Comparison of ENCODE assay signal across 1 cellular context in the genomic region with DNA sequence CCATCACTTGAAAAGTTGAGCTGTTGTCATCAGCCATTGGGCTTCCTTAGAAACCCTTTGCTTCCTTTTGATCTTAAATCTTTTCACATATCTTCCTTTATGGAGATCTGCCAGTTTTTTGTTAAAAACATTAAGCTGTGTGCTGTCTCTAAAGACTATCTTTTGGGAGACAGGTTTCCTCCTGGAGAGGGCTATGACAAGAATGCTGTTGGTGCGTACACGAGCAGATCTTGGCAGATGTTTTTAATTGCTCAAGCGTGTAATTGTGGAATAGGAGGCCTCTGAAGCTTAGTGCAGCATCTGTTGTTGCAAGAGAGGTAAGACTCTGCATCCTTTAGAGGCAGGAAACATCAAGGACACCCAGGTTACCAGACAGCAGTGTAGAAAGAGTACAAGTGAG.
TF ChIP-seq lines count a peak whose summit lies in the region.

No MANE protein-coding gene starts in this region.

TF ChIP-seq in IMR-90, 13 proteins besides CTCF, POLR2A, EP300 and RAD21 (continued from another document):
- TF ChIP-seq NFE2L2 (IDR thresholded peaks at IDR 0.05; ENCODE audit: low read depth, low read length) (no peak), USF2 (IDR thresholded peaks at IDR 0.05; ENCODE audit: low read depth, low read length) (no peak), BHLHE40 (IDR thresholded peaks at IDR 0.05; ENCODE audit: low read depth, low read length) (no peak), ELK1 (IDR thresholded peaks at IDR 0.05; ENCODE audit: borderline replicate concordance, low read depth, low read length) (no peak)
